ENCODE assay signal across 18 cellular contexts in the genomic region with DNA sequence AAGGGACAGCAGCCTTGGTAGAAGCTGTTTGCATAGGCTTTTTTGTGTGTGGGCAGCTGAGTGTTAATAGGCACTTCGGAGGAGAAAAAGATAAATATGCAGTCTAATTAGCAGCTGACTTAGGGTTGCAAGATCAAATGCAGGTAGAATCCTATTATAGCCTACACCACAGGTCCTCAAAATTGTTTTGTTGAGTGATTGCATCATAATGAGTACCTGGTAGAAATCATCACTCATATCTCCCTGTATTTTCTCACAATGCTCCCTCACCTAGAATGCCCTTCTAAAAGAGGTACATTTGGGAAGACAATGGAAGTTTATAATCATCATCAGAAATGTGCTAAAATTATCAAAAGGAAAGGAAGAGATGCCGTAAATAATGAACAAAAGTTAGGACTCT. TPM values are rescaled to one million over a fixed set of nuclear protein-coding genes. Genes with fewer than 3 reads are reported as not detected.
"Had no signal": no experiment of that assay in that cellular context is flagged by ENCODE, and none has a peak within 500 bp of the region (broad histone marks: within the 10 kb centered on the region; RNA-seq: fewer than 3 reads in every experiment).

No MANE protein-coding gene starts in this region.

- H3K27ac ChIP-seq: brain microvascular endothelial cell, left lung, neutrophil, thyroid gland had no signal

- DNase-seq: activated CD4-positive, CD25-positive, alpha-beta regulatory T cell treated with anti-CD3 and anti-CD28 coated beads, Interleukin-2, amount 50 U/mL, for 72 hours; activated naive CD4-positive, alpha-beta T cell; activated T-cell treated with anti-CD3 and anti-CD28 coated beads for 4 hours; anterior cingulate cortex; brain microvascular endothelial cell; cortex of kidney; effector CD8-positive, alpha-beta T cell; foreskin fibroblast; hippocampal formation; left lung; mammary epithelial cell; naive B cell; stimulated activated CD4-positive, alpha-beta T cell treated with anti-CD3 and anti-CD28 coated beads, Interleukin-2, amount 100 ng/mL, for 48 hours; thyroid gland had no signal

- ATAC-seq: left lung; stimulated activated memory B cell treated with anti-CD40 and anti-IgM and Interleukin-4, amounts not matched to agents 10 μg/mL and 1 μg/mL and 100 μg/mL, for 72 hours had no signal

- H3K4me1 ChIP-seq: thyroid gland had no signal

- H3K9me3 ChIP-seq: left lung, neutrophil, thyroid gland had no signal

- H3K27me3 ChIP-seq: brain microvascular endothelial cell, left lung, neutrophil, thyroid gland had no signal

- H3K36me3 ChIP-seq: brain microvascular endothelial cell, left lung, neutrophil, thyroid gland had no signal

- H3K4me3 ChIP-seq: left lung, thyroid gland had no signal

RNA-seq across cellular contexts. Expression of gene ZC3H11B, which starts 35.6 kb away (rescaled TPM):
- total RNA-seq: mammary epithelial cell, skeletal muscle tissue, thyroid gland, urinary bladder had no signal
